In genomic region chr15:57591237-57591821, GRCh38 we compare ENCODE assay signal across 10 cellular contexts. TPM values are rescaled to one million over a fixed set of nuclear protein-coding genes. Genes with fewer than 3 reads are reported as not detected.
DNase-seq lines count a peak whose midpoint lies in the region; ATAC-seq, FAIRE-seq and TF ChIP-seq lines count a peak whose summit lies in the region.
"Had no signal": no experiment of that assay in that cellular context is flagged by ENCODE, and none has a peak within 500 bp of the region (broad histone marks: within the 10 kb centered on the region; RNA-seq: fewer than 3 reads in every experiment).

No MANE protein-coding gene starts in this region.

- no peak for DNase-seq in T-helper 1 cell
- no peak for DNase-seq in astrocyte (ENCODE audit: low read depth)
- DNase-seq in left lung: no peak
- DNase-seq in effector CD8-positive, alpha-beta T cell (lab: John Stamatoyannopoulos, UW): no peak
- no peak for DNase-seq in globus pallidus (ENCODE audit: low spot score)

- H3K4me1 Mint-ChIP-seq in T-helper 1 cell treated with Interleukin-12 subunit alpha and Interleukin-12 subunit beta and Interleukin-4 antibody, amounts not matched to agents 30 μg/mL and 1 μg/mL, for 36 hours (ENCODE audit: low read depth): peaks cover 15% of the 10 kb centered on the region
- H3K4me1 Mint-ChIP-seq in astrocyte (ENCODE audit: low read depth, unreplicated experiment): peaks cover 9% of the 10 kb centered on the region

- no peaks in the 10 kb centered on the region for H3K36me3 Mint-ChIP-seq in T-helper 1 cell treated with Interleukin-12 subunit alpha and Interleukin-12 subunit beta and Interleukin-4 antibody, amounts not matched to agents 30 μg/mL and 1 μg/mL, for 36 hours (ENCODE audit: low read depth)
- H3K36me3 Mint-ChIP-seq in astrocyte (ENCODE audit: low read depth, unreplicated experiment): no peaks in the 10 kb centered on the region

- no peaks in the 10 kb centered on the region for H3K9me3 ChIP-seq in astrocyte (ENCODE audit: insufficient read depth, low read depth, low read length)
- no peaks in the 10 kb centered on the region for H3K9me3 ChIP-seq in left lung
- no peaks in the 10 kb centered on the region for H3K9me3 ChIP-seq in subcutaneous abdominal adipose tissue (ENCODE audit: control insufficient read depth in 5 of 5, low read length in 5 of 5)

- H3K4me1 ChIP-seq in astrocyte (ENCODE audit: insufficient read depth, low read length) (no peaks in the 10 kb centered on the region), left lung (peaks cover 5 to 17% of the 10 kb centered on the region in 2 donors), subcutaneous abdominal adipose tissue (ENCODE audit: control insufficient read depth in 5 of 5, insufficient read depth in 5 of 5, low read length in 5 of 5) (peaks cover 6 to 92% (median 90%) of the 10 kb centered on the region in 5 donors)

- peak overlapping the region; percentile 53 for H3K4me3 ChIP-seq in astrocyte (ENCODE audit: insufficient read depth, low read depth, low read length)
- H3K4me3 ChIP-seq in left lung: peak overlapping the region; percentile 36 to 57
- peak overlapping the region; percentile 49 to 72 (median 58) for H3K4me3 ChIP-seq in subcutaneous abdominal adipose tissue (ENCODE audit: low read depth in 1 of 5, low read length in 5 of 5)
- H3K4me3 ChIP-seq: BLaER1 treated with 17β-estradiol and CSF1 and Interleukin-3, amounts not matched to agents 10 nM and 100 nM had no signal

- no peaks in the 10 kb centered on the region for H3K9me3 Mint-ChIP-seq in T-helper 1 cell treated with Interleukin-12 subunit alpha and Interleukin-12 subunit beta and Interleukin-4 antibody, amounts not matched to agents 30 μg/mL and 1 μg/mL, for 36 hours
- peaks cover 2% of the 10 kb centered on the region for H3K9me3 Mint-ChIP-seq in astrocyte (ENCODE audit: unreplicated experiment)

- intact Hi-C loops in left lung (cut with DNase I): no loop called here

- no peaks in the 10 kb centered on the region for H4K20me1 ChIP-seq in astrocyte (ENCODE audit: insufficient read depth, low read length)
- H4K20me1 ChIP-seq: BLaER1 treated with 17β-estradiol and CSF1 and Interleukin-3, amounts not matched to agents 10 nM and 100 nM had no signal

- H3K4me2 ChIP-seq in astrocyte (ENCODE audit: low read length): peak overlapping the region; percentile 92

- H3K4me3 Mint-ChIP-seq in T-helper 1 cell treated with Interleukin-12 subunit alpha and Interleukin-12 subunit beta and Interleukin-4 antibody, amounts not matched to agents 30 μg/mL and 1 μg/mL, for 36 hours: peak overlapping the region; percentile 41
- H3K4me3 Mint-ChIP-seq in astrocyte (ENCODE audit: unreplicated experiment): peak overlapping the region; percentile 71

- H3K36me3 ChIP-seq in astrocyte (ENCODE audit: insufficient read depth, low read length) (no peaks in the 10 kb centered on the region), left lung (no peaks in the 10 kb centered on the region), subcutaneous abdominal adipose tissue (ENCODE audit: control insufficient read depth in 5 of 5, insufficient read depth in 5 of 5, low read length in 5 of 5) (no peaks in the 10 kb centered on the region)
- H3K36me3 ChIP-seq: BLaER1 treated with 17β-estradiol and CSF1 and Interleukin-3, amounts not matched to agents 10 nM and 100 nM had no signal

- peak overlapping the region; percentile 48 for H3K9ac ChIP-seq in astrocyte (ENCODE audit: low read length)
- peak overlapping the region in 1 of 5 donors; percentile 50 for H3K9ac ChIP-seq in subcutaneous abdominal adipose tissue (ENCODE audit: low read length in 5 of 5)
- H3K9ac ChIP-seq: BLaER1 treated with 17β-estradiol and CSF1 and Interleukin-3, amounts not matched to agents 10 nM and 100 nM had no signal

- no peak for FAIRE-seq in astrocyte (lab: Jason Lieb, UNC)

- TF ChIP-seq CTCF in astrocyte (IDR thresholded peaks at IDR 0.05; ENCODE audit: insufficient read depth, low read depth, low read length) (no peak), left lung (IDR thresholded peaks at IDR 0.05) (no peak)

- ATAC-seq in left lung (peak; percentile 11), GM19351 (IDR thresholded peaks at IDR 0.05; ENCODE audit: unreplicated experiment) (no peak)

- H3K27ac Mint-ChIP-seq in T-helper 1 cell treated with Interleukin-12 subunit alpha and Interleukin-12 subunit beta and Interleukin-4 antibody, amounts not matched to agents 30 μg/mL and 1 μg/mL, for 36 hours: no peak overlapping the region
- no peak overlapping the region for H3K27ac Mint-ChIP-seq in astrocyte (ENCODE audit: unreplicated experiment)

- H3K79me2 ChIP-seq in astrocyte (ENCODE audit: insufficient read depth, low read length): no peaks in the 10 kb centered on the region

- peaks cover 59% of the 10 kb centered on the region for H3K27me3 Mint-ChIP-seq in T-helper 1 cell treated with Interleukin-12 subunit alpha and Interleukin-12 subunit beta and Interleukin-4 antibody, amounts not matched to agents 30 μg/mL and 1 μg/mL, for 36 hours (ENCODE audit: low read depth)
- H3K27me3 Mint-ChIP-seq in astrocyte (ENCODE audit: low read depth, unreplicated experiment): peaks cover 28% of the 10 kb centered on the region

- no peak overlapping the region for H3K27ac ChIP-seq in astrocyte (ENCODE audit: low read depth, low read length)
- H3K27ac ChIP-seq in left lung: peak overlapping the region in 1 of 2 donors; percentile 73
- peak overlapping the region; percentile 71 for H3K27ac ChIP-seq in subcutaneous abdominal adipose tissue (ENCODE audit: low read depth, low read length)
- H3K27ac ChIP-seq: BLaER1 treated with 17β-estradiol and CSF1 and Interleukin-3, amounts not matched to agents 10 nM and 100 nM; HL-60 had no signal

- H3K27me3 ChIP-seq in astrocyte (ENCODE audit: insufficient read depth, low read length): peaks cover 17% of the 10 kb centered on the region
- H3K27me3 ChIP-seq in left lung: peaks cover 0 to 24% of the 10 kb centered on the region in 2 donors
- no peaks in the 10 kb centered on the region for H3K27me3 ChIP-seq in subcutaneous abdominal adipose tissue (ENCODE audit: control insufficient read depth in 5 of 5, insufficient read depth in 4 of 5, low read length in 5 of 5)

- H2AFZ ChIP-seq in astrocyte (ENCODE audit: low read depth, low read length): peak overlapping the region; percentile 70

RNA-seq across cellular contexts. Expression of gene MYZAP, which starts 0.4 kb away (rescaled TPM):
- total RNA-seq in astrocyte (0.41 TPM in 1 of 2 replicates, not detected in the other), left lung (10 to 100 TPM; 17.1 to 20.0 TPM)

Comparison
In these comparisons a context has a peak if more than half of its experiments do, and no peak if none do; other contexts are left out.
1. RNA of gene MYZAP, which starts 0.4 kb away (total RNA-seq): 17.1 to 20.0 TPM in left lung; 0.41 TPM in astrocyte; every median in the first group is over 10 times any median in the second.
2. Peak in every context shown above with its lines, with median percentiles within 50 percentile points of each other: H3K4me3 ChIP-seq.